In the genomic region with DNA sequence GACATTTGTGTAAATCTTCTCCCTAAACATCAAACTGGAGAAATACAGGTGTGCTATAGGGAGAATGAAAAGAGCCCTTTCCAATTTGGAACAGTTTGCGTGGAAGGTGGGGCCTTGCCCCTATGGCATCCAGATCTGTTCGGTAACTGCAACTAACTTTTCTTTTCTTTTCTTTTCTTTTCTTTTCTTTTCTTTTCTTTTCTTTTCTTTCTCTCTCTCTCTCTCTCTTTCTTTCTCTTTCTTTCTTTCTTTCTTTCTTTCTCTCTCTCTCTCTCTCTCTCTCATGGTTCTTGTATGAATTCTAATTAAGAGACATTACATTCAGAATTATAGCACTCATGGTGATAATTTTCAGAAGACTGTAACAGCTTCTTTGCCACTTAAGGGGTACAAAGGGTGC, we compare ENCODE assay signal across 16 cellular contexts.
"Had no signal": no experiment of that assay in that cellular context is flagged by ENCODE, and none has a peak within 500 bp of the region (broad histone marks: within the 10 kb centered on the region; RNA-seq: fewer than 3 reads in every experiment).

No MANE protein-coding gene starts in this region.

- H3K4me3 Mint-ChIP-seq: activated CD8-positive, alpha-beta T cell treated with anti-CD3 and anti-CD28 coated beads for 36 hours; stimulated activated effector memory CD8-positive, alpha-beta T cell treated with anti-CD3 and anti-CD28 coated beads, Interleukin-12 subunit alpha, Interleukin-12 subunit beta, amount 100 ng/mL, for 72 hours had no signal

- H3K27ac ChIP-seq: foreskin keratinocyte, SJSA1, transverse colon had no signal

- H3K36me3 Mint-ChIP-seq: stimulated activated effector memory CD8-positive, alpha-beta T cell treated with anti-CD3 and anti-CD28 coated beads, Interleukin-12 subunit alpha, Interleukin-12 subunit beta, amount 100 ng/mL, for 72 hours had no signal

- H3K36me3 ChIP-seq: heart left ventricle, lower lobe of right lung, SJSA1, transverse colon had no signal

- H3K4me3 ChIP-seq: heart left ventricle, SJSA1, transverse colon had no signal

- H3K27me3 ChIP-seq: heart left ventricle, SJSA1, transverse colon had no signal

- H3K27ac Mint-ChIP-seq: stimulated activated effector memory CD8-positive, alpha-beta T cell treated with anti-CD3 and anti-CD28 coated beads, Interleukin-12 subunit alpha, Interleukin-12 subunit beta, amount 100 ng/mL, for 72 hours had no signal

- ATAC-seq: foreskin keratinocyte, lower lobe of right lung had no signal

- H3K27me3 Mint-ChIP-seq: activated CD8-positive, alpha-beta T cell treated with anti-CD3 and anti-CD28 coated beads for 36 hours; effector memory CD8-positive, alpha-beta T cell had no signal

- H3K9me3 Mint-ChIP-seq: activated CD8-positive, alpha-beta T cell treated with anti-CD3 and anti-CD28 coated beads for 36 hours; effector memory CD8-positive, alpha-beta T cell; stimulated activated effector memory CD8-positive, alpha-beta T cell treated with anti-CD3 and anti-CD28 coated beads, Interleukin-12 subunit alpha, Interleukin-12 subunit beta, amount 100 ng/mL, for 72 hours had no signal

- H3K9me3 ChIP-seq: heart left ventricle, lower lobe of right lung, SJSA1, transverse colon had no signal

- H3K4me1 ChIP-seq: foreskin keratinocyte had no signal

- DNase-seq: activated CD4-positive, CD25-positive, alpha-beta regulatory T cell treated with anti-CD3 and anti-CD28 coated beads, Interleukin-2, amount 50 U/mL, for 72 hours; activated CD8-positive, alpha-beta T cell treated with anti-CD3 and anti-CD28 coated beads for 36 hours; activated naive CD4-positive, alpha-beta T cell; cerebellar nuclear complex; dermis blood vessel endothelial cell; effector memory CD8-positive, alpha-beta T cell; foreskin keratinocyte; heart left ventricle; left colon; lower lobe of right lung; retina; SW 1271; T-helper 9 cell; transverse colon had no signal
